14 cellular contexts compared by ENCODE assay signal in the genomic region with DNA sequence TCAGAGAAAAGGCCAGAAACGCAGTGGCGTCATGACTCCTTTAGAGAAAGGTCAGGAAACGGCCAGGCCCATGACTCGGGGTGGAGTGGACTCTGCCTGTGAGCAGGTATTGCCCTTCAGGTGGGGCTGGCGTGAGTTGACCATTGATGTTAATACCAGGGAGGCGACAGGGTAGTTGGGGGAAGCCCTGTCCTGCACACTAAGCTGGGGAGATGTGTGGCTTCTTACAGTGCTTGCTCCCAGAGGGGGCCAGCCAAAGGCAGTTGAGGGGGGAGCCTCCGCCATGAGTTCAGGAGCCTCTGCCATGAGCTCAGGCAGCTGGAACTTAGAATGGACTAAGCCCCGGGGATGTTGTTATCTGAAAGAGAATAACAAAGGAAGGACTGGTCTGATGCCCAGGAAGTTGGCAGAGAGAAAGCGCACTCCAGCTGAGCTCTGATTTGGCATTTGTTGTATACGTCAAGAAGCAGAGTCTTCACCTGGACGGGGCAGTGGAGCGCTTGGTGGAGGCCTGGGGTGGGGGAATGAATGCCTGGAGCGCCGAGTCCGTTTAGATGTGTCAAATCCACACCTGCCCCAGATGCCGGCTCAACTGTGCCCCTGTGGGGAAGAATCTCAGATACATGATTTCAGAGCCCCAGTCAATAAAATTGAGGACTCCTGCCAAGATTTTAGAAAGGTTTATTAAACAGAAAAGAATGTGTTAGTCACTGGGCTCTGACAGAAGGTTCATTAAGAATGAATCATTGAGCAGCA.
DNase-seq lines count a peak whose midpoint lies in the region; ATAC-seq and TF ChIP-seq lines count a peak whose summit lies in the region.
"Had no signal": no experiment of that assay in that cellular context is flagged by ENCODE, and none has a peak within 500 bp of the region (broad histone marks: within the 10 kb centered on the region; RNA-seq: fewer than 3 reads in every experiment).

No MANE protein-coding gene starts in this region.

- no peaks in the 10 kb centered on the region for H3K27me3 ChIP-seq in gastroesophageal sphincter
- H3K27me3 ChIP-seq: SJSA1 had no signal

- peaks cover 0 to 13% (median 0%) of the 10 kb centered on the region in 3 donors for H3K4me1 ChIP-seq in gastroesophageal sphincter

- TF ChIP-seq CTCF in choroid plexus epithelial cell (conservative IDR thresholded peaks at IDR 0.05; ENCODE audit: low read depth, low read length) (no peak), omental fat pad (IDR thresholded peaks at IDR 0.05) (no peak), gastroesophageal sphincter (IDR thresholded peaks at IDR 0.05) (no peak)

- no peak overlapping the region for H3K4me3 ChIP-seq in choroid plexus epithelial cell (ENCODE audit: low read depth, low read length)
- H3K4me3 ChIP-seq in gastroesophageal sphincter = no peak overlapping the region
- H3K4me3 ChIP-seq: SJSA1 had no signal

- intact Hi-C loops in Right ventricle myocardium superior (cut with DNase I) = no loop called here

- ATAC-seq in omental fat pad (ENCODE audit: low FRiP score) (peak; percentile 60), gastroesophageal sphincter (no peak), Right ventricle myocardium superior (ENCODE audit: poor library complexity) (no peak)

- DNase-seq in ELR (ENCODE audit: low read depth) = peak; percentile 88
- peak; percentile 69 for DNase-seq in NCI-H226
- peak; percentile 67 for DNase-seq in choroid plexus epithelial cell (ENCODE audit: low read depth)
- DNase-seq in omental fat pad (ENCODE audit: low spot score) = no peak
- no peak for DNase-seq in activated CD8-positive, alpha-beta memory T cell treated with anti-CD3 and anti-CD28 coated beads for 24 hours
- DNase-seq in putamen (ENCODE audit: low spot score) = no peak
- no peak for DNase-seq in Right ventricle myocardium superior
- DNase-seq: anterior cingulate cortex; DMS153; GOT3; head of caudate nucleus; stimulated activated CD4-positive, alpha-beta T cell treated with anti-CD3 and anti-CD28 coated beads, Interleukin-15, amount 100 ng/mL, for 24 hours had no signal

- TF ChIP-seq EP300 in gastroesophageal sphincter (IDR thresholded peaks at IDR 0.05) = no peak

- H3K9me3 ChIP-seq in gastroesophageal sphincter = no peaks in the 10 kb centered on the region
- H3K9me3 ChIP-seq: SJSA1 had no signal

- 55 to 73% methylated on average over 9 to 15 of the region's 16 CpGs for WGBS in gastroesophageal sphincter (ENCODE audit: low coverage in 1 of 2), 2 donors

- no peak overlapping the region for H3K27ac ChIP-seq in gastroesophageal sphincter
- H3K27ac ChIP-seq: SJSA1 had no signal

- peaks cover 0 to 3% of the 10 kb centered on the region in 2 donors for H3K36me3 ChIP-seq in gastroesophageal sphincter

- no peak for TF ChIP-seq POLR2A in gastroesophageal sphincter (IDR thresholded peaks at IDR 0.05)

Comparison
In these comparisons a context has a peak if more than half of its experiments do, and no peak if none do; other contexts are left out.
1. DNase-seq: peak in ELR (single experiment), NCI-H226 (single experiment) and choroid plexus epithelial cell (single experiment); none in omental fat pad (single experiment), activated CD8-positive, alpha-beta memory T cell treated with anti-CD3 and anti-CD28 coated beads for 24 hours (single experiment), putamen (single experiment) and Right ventricle myocardium superior (single experiment).